In the genomic region with DNA sequence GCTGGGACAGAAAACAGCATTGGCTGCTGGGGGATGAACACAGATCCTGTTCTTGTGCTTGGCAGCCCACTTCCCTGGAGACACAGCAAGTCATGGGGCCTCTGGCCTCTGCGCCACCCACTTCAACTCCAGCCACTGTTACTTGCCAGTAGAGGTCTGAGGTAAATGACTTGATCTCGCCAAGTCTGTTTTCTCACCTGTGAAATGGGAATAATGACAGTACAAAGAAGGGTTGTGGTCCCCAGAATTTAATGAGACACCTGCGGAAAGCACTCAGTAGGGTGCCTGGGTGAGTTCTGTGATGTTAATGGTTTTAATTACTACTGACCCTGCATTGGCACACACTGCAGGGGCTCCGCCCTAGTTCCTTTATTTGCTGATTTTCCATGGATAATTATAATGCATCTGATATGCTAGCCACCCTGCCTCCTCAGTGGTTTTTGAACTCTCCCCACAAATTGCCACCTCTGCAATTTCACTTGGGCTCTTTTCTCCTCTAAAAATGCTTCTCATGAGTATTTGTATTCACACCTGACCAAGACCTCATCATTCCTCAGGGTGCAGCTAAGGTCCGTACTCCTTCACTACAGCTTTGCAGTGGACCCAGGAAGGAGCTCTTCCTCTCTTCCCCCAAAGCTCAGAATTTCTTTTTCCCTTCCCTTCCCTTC, we compare ENCODE assay signal across 13 cellular contexts.
"Had no signal": no experiment of that assay in that cellular context is flagged by ENCODE, and none has a peak within 500 bp of the region (broad histone marks: within the 10 kb centered on the region; RNA-seq: fewer than 3 reads in every experiment).

No MANE protein-coding gene starts in this region.

- H3K27ac Mint-ChIP-seq: activated naive CD4-positive, alpha-beta T cell treated with anti-CD3 and anti-CD28 coated beads for 36 hours; activated T-helper 17 cell treated with anti-CD3 and anti-CD28 coated beads, Interleukin-2, amount 50 U/mL, for 72 hours; T-helper 17 cell had no signal

- H3K27me3 ChIP-seq: left lung, thyroid gland had no signal

- H3K27me3 Mint-ChIP-seq: activated T-helper 17 cell treated with anti-CD3 and anti-CD28 coated beads, Interleukin-2, amount 50 U/mL, for 72 hours had no signal

- H3K4me3 Mint-ChIP-seq: activated naive CD4-positive, alpha-beta T cell treated with anti-CD3 and anti-CD28 coated beads for 36 hours; activated T-helper 17 cell treated with anti-CD3 and anti-CD28 coated beads, Interleukin-2, amount 50 U/mL, for 72 hours; T-helper 17 cell had no signal

- H3K4me1 ChIP-seq: foreskin keratinocyte, thyroid gland had no signal

- H3K9me3 Mint-ChIP-seq: activated naive CD4-positive, alpha-beta T cell treated with anti-CD3 and anti-CD28 coated beads for 36 hours; activated T-helper 17 cell treated with anti-CD3 and anti-CD28 coated beads, Interleukin-2, amount 50 U/mL, for 72 hours had no signal

- H3K4me3 ChIP-seq: esophagus squamous epithelium, heart left ventricle, left lung, thyroid gland had no signal

- H3K27ac ChIP-seq: esophagus squamous epithelium, foreskin keratinocyte, thyroid gland had no signal

- H3K9me3 ChIP-seq: esophagus squamous epithelium, heart left ventricle, left lung, thyroid gland had no signal

- H3K36me3 ChIP-seq: esophagus squamous epithelium, heart left ventricle, left lung, thyroid gland had no signal

- DNase-seq: activated CD4-positive, alpha-beta T cell treated with anti-CD3 and anti-CD28 coated beads, Interleukin-2, amount 50 U/mL, for 1 hour; activated CD4-positive, CD25-positive, alpha-beta regulatory T cell; activated naive CD4-positive, alpha-beta T cell treated with anti-CD3 and anti-CD28 coated beads for 36 hours; activated T-cell treated with anti-CD3 and anti-CD28 coated beads for 4 hours; esophagus squamous epithelium; foreskin keratinocyte; heart left ventricle; islet precursor cell; left lung; mesenchymal stem cell; T-helper 17 cell; thyroid gland had no signal
